ENCODE assay signal across 26 cellular contexts in the genomic region with DNA sequence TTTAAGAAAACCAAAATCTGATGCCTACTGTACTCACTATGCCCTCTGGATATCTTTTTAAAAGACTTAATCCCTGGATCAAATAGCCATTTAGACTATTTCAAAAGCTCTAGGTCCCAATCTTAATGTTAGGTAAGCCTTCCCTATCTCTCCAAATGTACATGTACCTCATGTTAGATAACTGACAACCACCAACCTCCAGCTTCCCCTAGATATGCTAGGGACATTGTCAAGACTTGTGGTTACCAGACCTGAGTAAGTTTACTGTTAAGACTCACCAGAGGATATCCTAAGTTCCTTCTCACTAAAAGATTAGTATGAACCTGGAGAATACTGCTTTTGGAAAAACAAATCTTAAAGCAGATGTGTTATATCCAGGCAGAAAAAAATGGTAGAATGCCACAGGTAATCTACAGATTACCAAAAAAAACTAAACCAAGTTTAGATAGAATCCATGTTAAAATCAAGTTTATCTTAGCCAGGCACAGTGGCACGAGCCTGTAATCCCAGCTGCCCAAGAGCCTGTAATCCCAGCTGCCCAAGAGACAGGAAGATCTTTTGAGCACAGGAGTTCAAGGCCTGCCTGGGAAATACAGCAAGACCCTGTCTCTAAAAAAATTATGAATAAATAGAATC. TPM values are rescaled to one million over a fixed set of nuclear protein-coding genes. Genes with fewer than 3 reads are reported as not detected.
DNase-seq lines count a peak whose midpoint lies in the region; ATAC-seq, FAIRE-seq and TF ChIP-seq lines count a peak whose summit lies in the region.
"Had no signal": no experiment of that assay in that cellular context is flagged by ENCODE, and none has a peak within 500 bp of the region (broad histone marks: within the 10 kb centered on the region; RNA-seq: fewer than 3 reads in every experiment).

No MANE protein-coding gene starts in this region.

- H3K4me2 ChIP-seq in K562 (ENCODE audit: insufficient read depth, low read length): no peak overlapping the region

- TF ChIP-seq POLR2A in NB4 (IDR thresholded peaks at IDR 0.05; ENCODE audit: extremely low read depth, insufficient read length) (no peak), K562 (conservative IDR thresholded peaks at IDR 0.05) (no peak), vagina (IDR thresholded peaks at IDR 0.05) (no peak)

- 31% methylated on average over 1 of the region's 1 CpG for WGBS in K562 (ENCODE audit: insufficient coverage, low coverage, missing lambda C conversion rate)

- 0 out of 2 replicates have a peak, but pooled peaks cover 13% of the 10 kb centered on the region for H4K20me1 ChIP-seq in K562 (replicated peaks; ENCODE audit: control insufficient read depth, insufficient read depth, low read length)

- peak; percentile 26; the same call in 1 of the 2 replicates for TF ChIP-seq EP300 in K562 (IDR thresholded peaks at IDR 0.05; ENCODE audit: low read length)

- H2AFZ ChIP-seq in K562 (ENCODE audit: low read depth, low read length): no peak overlapping the region

- BruUV-seq in A673 (replicated peaks; lab: Mats Ljungman, UMichigan) (no TSS peak), K562 (replicated peaks; lab: Mats Ljungman, UMichigan) (no TSS peak)

- H3K9ac ChIP-seq in K562 (ENCODE audit: insufficient read depth in 1 of 2, low read depth in 2 of 2, low read length in 2 of 2): no peak overlapping the region; a peak in 1 of 4 replicates

- TF ChIP-seq RAD21 in K562 (CRISPR knock-in tag; conservative IDR thresholded peaks at IDR 0.05 in 1 of 2, IDR thresholded peaks at IDR 0.05 in 1 of 2): no peak

- H3K27me3 ChIP-seq in A673 (replicated peaks; ENCODE audit: insufficient read depth, low read depth, low read length, poor library complexity): no peaks in the 10 kb centered on the region
- no peaks in the 10 kb centered on the region for H3K27me3 ChIP-seq in K562 (ENCODE audit: control insufficient read depth in 2 of 2, insufficient read depth in 2 of 2, low read length in 2 of 2)
- no peaks in the 10 kb centered on the region for H3K27me3 ChIP-seq in vagina
- H3K27me3 ChIP-seq: neutrophil, transverse colon had no signal

- no peak overlapping the region for H3K4me3 ChIP-seq in A673 (ENCODE audit: low read depth, low read length, poor library complexity, severe bottlenecking)
- no peak overlapping the region for H3K4me3 ChIP-seq in NB4 (ENCODE audit: low read depth, low read length)
- no peak overlapping the region for H3K4me3 ChIP-seq in K562
- H3K4me3 ChIP-seq in vagina: no peak overlapping the region
- H3K4me3 ChIP-seq: transverse colon had no signal

- peak; percentile 81 for FAIRE-seq in K562 (lab: Jason Lieb, UNC)
- FAIRE-seq: GM18507, H1 had no signal

- H3K9me3 ChIP-seq in A673 (ENCODE audit: low read depth, low read length, poor library complexity, severe bottlenecking) (peaks cover 16% of the 10 kb centered on the region), K562 (replicated peaks; ENCODE audit: control insufficient read depth, insufficient read depth, low read depth, low read length) (no peaks in the 10 kb centered on the region), vagina (no peaks in the 10 kb centered on the region)
- H3K9me3 ChIP-seq: Caco-2, neutrophil had no signal

- H3K4me1 ChIP-seq in A673 (ENCODE audit: insufficient read depth, low read length, poor library complexity, severe bottlenecking): peaks cover 10% of the 10 kb centered on the region
- H3K4me1 ChIP-seq in K562 (replicated peaks in 1 of 2; ENCODE audit: control insufficient read depth in 2 of 2, insufficient read depth in 2 of 2, low read length in 2 of 2): peaks cover 0 to 15% of the 10 kb centered on the region in 2 experiments; a peak in 3 of 5 replicates
- H3K4me1 ChIP-seq in vagina: peaks cover 24% of the 10 kb centered on the region

- TF ChIP-seq CTCF in A673 (conservative IDR thresholded peaks at IDR 0.05; ENCODE audit: low read depth, low read length) (no peak), NB4 (IDR thresholded peaks at IDR 0.05; ENCODE audit: low read depth, low read length) (no peak), K562 (IDR thresholded peaks at IDR 0.05 in 2 of 3, conservative IDR thresholded peaks at IDR 0.05 in 1 of 3; ENCODE audit: insufficient read depth in 2 of 3, low read depth in 1 of 3, low read length in 3 of 3) (no peak), vagina (IDR thresholded peaks at IDR 0.05) (no peak)

- POLR2A ChIA-PET in A673 (lab: Charles Lee; ENCODE audit: low non-redundant PET) (interaction anchor here (0.7 kb wide), 1 partner anchor 590 kb away, joined by 3 read pairs; no protein-coding TSS in a partner anchor), K562 (lab: Yijun Ruan, JAX) (interaction anchor here (0.6 to 1.1 kb wide), 2 partner anchors 34 to 293 kb away, joined by 3 read pairs; no protein-coding TSS in a partner anchor)

- H3K27ac ChIP-seq in A673 (ENCODE audit: low read depth, low read length, poor library complexity, severe bottlenecking) (peak overlapping the region; percentile 19), K562 (ENCODE audit: extremely low read depth, low read depth, low read length) (peak overlapping the region; percentile 25; the same call in 2 of the 3 replicates), vagina (no peak overlapping the region)
- H3K27ac ChIP-seq: HL-60, neutrophil, transverse colon had no signal

- intact Hi-C loops in A673 (cut with micrococcal nuclease; ENCODE audit: unreplicated experiment) (no loop called here), K562 (cut with micrococcal nuclease) (no loop called here), vagina (cut with DNase I) (no loop called here)

- H3K9me1 ChIP-seq in K562 (ENCODE audit: control insufficient read depth, insufficient read depth, low read length): no peaks in the 10 kb centered on the region

- ATAC-seq in GM21723 (IDR thresholded peaks at IDR 0.05; ENCODE audit: unreplicated experiment) (peak; percentile 37), K562 (peak; percentile 80)
- ATAC-seq: activated T-cell treated with anti-CD3 and anti-CD28 coated beads, Interleukin-2, amount 50 U/mL, for 4 hours; sciatic nerve had no signal

- H3K36me3 ChIP-seq in A673 (ENCODE audit: insufficient read depth, low read length, poor library complexity, severe bottlenecking): peaks cover 47% of the 10 kb centered on the region
- peaks cover 88% of the 10 kb centered on the region for H3K36me3 ChIP-seq in K562 (ENCODE audit: control insufficient read depth, insufficient read depth, low read length)
- no peaks in the 10 kb centered on the region for H3K36me3 ChIP-seq in vagina
- H3K36me3 ChIP-seq: neutrophil, transverse colon had no signal

- DNase-seq in A673 (ENCODE audit: low spot score) (no peak), NB4 (ENCODE audit: low read depth) (peak; percentile 55), K562 (ENCODE audit: extremely low read depth in 1 of 4, low spot score in 3 of 4) (peak in 3 of 4 experiments; percentile 28 to 73 (median 53)), pons (ENCODE audit: low spot score) (no peak), mucosa of gallbladder (ENCODE audit: low spot score) (no peak), NCI-H1417 treated with DMSO at 0.1 percent for 48 hours (lab: John Stamatoyannopoulos, UW) (no peak), vagina (ENCODE audit: extremely low spot score in 2 of 2) (no peak)
- DNase-seq: activated CD4-positive, CD25-positive, alpha-beta regulatory T cell treated with anti-CD3 and anti-CD28 coated beads, Interleukin-2, amount 50 U/mL, for 72 hours; activated T-cell treated with anti-CD3 and anti-CD28 coated beads, Interleukin-2, amount 50 U/mL, for 4 hours; aorta; Caco-2; cortex of kidney; immature natural killer cell; Karpas-422; mesenchymal stem cell; NCI-H2081; NCI-H526 treated with DMSO at 0.1 percent for 48 hours; RPMI8226; stimulated activated CD4-positive, alpha-beta T cell treated with anti-CD3 and anti-CD28 coated beads, Interleukin-2, amount 100 ng/mL, for 48 hours; transverse colon had no signal

- in situ Hi-C loops in K562 (cut with MboI): loop anchor here (5.0 to 10.0 kb wide), 2 partner anchors 82 to 270 kb away; partner anchors contain the start of gene BBS10

- peaks cover 100% of the 10 kb centered on the region for H3K79me2 ChIP-seq in K562 (ENCODE audit: control insufficient read depth, insufficient read depth, low read length)

- CTCF ChIA-PET in A673 (lab: Charles Lee) (no interaction called here), K562 (lab: Yijun Ruan, JAX; ENCODE audit: low intra/inter-chr PET ratio) (no interaction called here)

RNA-seq across cellular contexts. Expression of gene NAP1L1, which starts 9.7 kb away (rescaled TPM):
- total RNA-seq in A673 (2021): 801 and 837 TPM in 2 replicates
- total RNA-seq in K562 (2011; cell fraction: chromatin; rRNA removed; ENCODE audit: low replicate concordance): 133 and 584 TPM in 2 replicates
- total RNA-seq in K562 (2011; cell fraction: nucleolus; rRNA removed): 52.5 and 79.6 TPM in 2 replicates
- total RNA-seq in K562 (2011; cell fraction: nucleoplasm; rRNA removed): 207 and 415 TPM in 2 replicates
- 291 and 292 TPM in 2 replicates for total RNA-seq in K562 (2014; rRNA removed)
- 450 and 550 TPM in 2 replicates for total RNA-seq in K562 (2014; rRNA removed; fragmentation: Illumina TruSeq; extraction: Trizol)
- total RNA-seq in K562 (2015; rRNA removed; fragmentation: Illumina TruSeq; extraction: Trizol): 358 and 383 TPM in 2 replicates
- 518 and 530 TPM in 2 replicates for total RNA-seq in K562 (2021)
- 421 and 458 TPM in 2 replicates for polyA plus RNA-seq in K562 (2011; rRNA removed)
- polyA plus RNA-seq in K562 (2011; cell fraction: cytosol; rRNA removed): 67.9 and 143 TPM in 2 replicates
- polyA plus RNA-seq in K562 (2011; cell fraction: nucleus; rRNA removed): 135 and 211 TPM in 2 replicates
- polyA plus RNA-seq in K562 (2012): 571 and 740 TPM in 2 replicates
- 560 and 747 TPM in 2 replicates for polyA plus RNA-seq in K562 (2014; fragmentation: Illumina TruSeq; extraction: Trizol)
- 100 to 1,000 TPM; 287 to 326 TPM for polyA plus RNA-seq in K562 (2014; fragmentation: Nextera tagmentation; extraction: Ambion mirVana)
- polyA plus RNA-seq in K562 (2014; rRNA removed): 400 and 473 TPM in 2 replicates
- polyA minus RNA-seq in K562 (2011; rRNA and poly(A)+ RNA removed): 372 and 401 TPM in 2 replicates
- 188 and 218 TPM in 2 replicates for polyA minus RNA-seq in K562 (2011; cell fraction: cytosol; rRNA and poly(A)+ RNA removed)
- polyA minus RNA-seq in K562 (2011; cell fraction: nucleus; rRNA and poly(A)+ RNA removed): 139 and 220 TPM in 2 replicates
- total RNA-seq in mucosa of gallbladder: 317 TPM
- total RNA-seq in vagina: 318 TPM

RNA-seq across cellular contexts. Expression of gene PHLDA1, which starts 43.2 kb away (rescaled TPM):
- total RNA-seq in A673 (2021) (3.4 and 4.9 TPM in 2 replicates), K562 (2014; rRNA removed) (0.54 and 0.73 TPM in 2 replicates), K562 (2014; rRNA removed; fragmentation: Illumina TruSeq; extraction: Trizol) (0.51 and 0.80 TPM in 2 replicates), K562 (2015; rRNA removed; fragmentation: Illumina TruSeq; extraction: Trizol) (0.33 and 0.38 TPM in 2 replicates), K562 (2021) (0.81 and 1.6 TPM in 2 replicates), mucosa of gallbladder (5.2 TPM), vagina (40.3 TPM)
- total RNA-seq in K562 (2011; cell fraction: chromatin; rRNA removed; ENCODE audit: low replicate concordance): 3.4 TPM in 2 replicates
- 2.1 and 4.5 TPM in 2 replicates for total RNA-seq in K562 (2011; cell fraction: nucleolus; rRNA removed)
- total RNA-seq in K562 (2011; cell fraction: nucleoplasm; rRNA removed): 3.4 and 6.9 TPM in 2 replicates
- polyA plus RNA-seq in K562 (2011; rRNA removed) (2.3 and 2.9 TPM in 2 replicates), K562 (2014; fragmentation: Illumina TruSeq; extraction: Trizol) (0.40 and 0.57 TPM in 2 replicates), K562 (2014; fragmentation: Nextera tagmentation; extraction: Ambion mirVana) (under 1 TPM; 0.15 to 0.56 TPM), K562 (2014; rRNA removed) (0.61 and 0.82 TPM in 2 replicates)
- 1.9 and 4.4 TPM in 2 replicates for polyA plus RNA-seq in K562 (2011; cell fraction: cytosol; rRNA removed)
- polyA plus RNA-seq in K562 (2011; cell fraction: nucleus; rRNA removed): 2.0 and 3.7 TPM in 2 replicates
- 1.1 and 1.7 TPM in 2 replicates for polyA plus RNA-seq in K562 (2012)
- 3.0 and 3.2 TPM in 2 replicates for polyA minus RNA-seq in K562 (2011; rRNA and poly(A)+ RNA removed)
- polyA minus RNA-seq in K562 (2011; cell fraction: cytosol; rRNA and poly(A)+ RNA removed): 2.9 and 4.0 TPM in 2 replicates
- polyA minus RNA-seq in K562 (2011; cell fraction: nucleus; rRNA and poly(A)+ RNA removed): 4.7 and 6.1 TPM in 2 replicates

Comparison
In these comparisons a context has a peak if more than half of its experiments do, and no peak if none do; other contexts are left out.
1. DNase-seq: peak in NB4 (single experiment) and K562 (3 of 4); none in A673 (single experiment), pons (single experiment), mucosa of gallbladder (single experiment), NCI-H1417 treated with DMSO at 0.1 percent for 48 hours (single experiment) and vagina (0 of 2).